ENCODE assay signal across 8 cellular contexts in genomic region chr17:1179635-1180433, GRCh38. TPM values are rescaled to one million over a fixed set of nuclear protein-coding genes. Genes with fewer than 3 reads are reported as not detected.
DNase-seq lines count a peak whose midpoint lies in the region; ATAC-seq and TF ChIP-seq lines count a peak whose summit lies in the region.

ABR (minus strand) TSS chr17:1179981; CDS start chr17:1179727, 254 bp downstream.

- H3K9me3 ChIP-seq in ectodermal cell (ENCODE audit: control insufficient read depth, low read length), result no peaks in the 10 kb centered on the region

- no peak within 1 kb of the TSS for H2AK5ac ChIP-seq in mesendoderm (ENCODE audit: low read length)

- H4K8ac ChIP-seq in mesendoderm (ENCODE audit: low read depth, low read length), result no peak within 1 kb of the TSS

- CTCF ChIA-PET in activated CD4-positive, alpha-beta T cell treated with anti-CD3 and anti-CD28 coated beads, Interleukin-2, amount 10 ng/mL, durations not matched to agents 7 days and 5 days (lab: Charles Lee), result no interaction called here

- no peak within 1 kb of the TSS for H3K27ac ChIP-seq in ectodermal cell (ENCODE audit: insufficient read depth, low read depth, low read length, poor library complexity, severe bottlenecking)
- H3K27ac ChIP-seq in mesendoderm (ENCODE audit: low read depth, low read length), result no peak within 1 kb of the TSS

- H3K79me2 ChIP-seq in mesendoderm (ENCODE audit: control insufficient read depth, insufficient read depth, low read length), result no peaks in the 10 kb centered on the region

- no peak within 1 kb of the TSS for H4K5ac ChIP-seq in mesendoderm (ENCODE audit: low read length)

- H3K4me1 ChIP-seq in ectodermal cell (ENCODE audit: control insufficient read depth, insufficient read depth, low read length) (peaks cover 26% of the 10 kb centered on the region), mesendoderm (ENCODE audit: control insufficient read depth, low read depth, low read length) (no peaks in the 10 kb centered on the region)

- peak; percentile 23 for DNase-seq in ACHN
- DNase-seq in HFF-Myc (ENCODE audit: extremely low read depth, low read depth), result no peak
- peak; percentile 62 for DNase-seq in activated CD4-positive, alpha-beta T cell treated with anti-CD3 and anti-CD28 coated beads, Interleukin-2, amount 10 ng/mL, durations not matched to agents 7 days and 5 days
- no peak for DNase-seq in mesendoderm
- peak; percentile 33 to 60 for DNase-seq in stimulated activated CD8-positive, alpha-beta memory T cell treated with anti-CD3 and anti-CD28 coated beads, Interleukin-7, amount 100 ng/mL, for 4 hours (ENCODE audit: low read depth in 2 of 2)
- no peak for DNase-seq in NCI-H2029 (lab: John Stamatoyannopoulos, UW)

- POLR2A ChIA-PET in activated CD4-positive, alpha-beta T cell treated with anti-CD3 and anti-CD28 coated beads, Interleukin-2, amount 10 ng/mL, durations not matched to agents 7 days and 5 days (lab: Charles Lee), result no interaction called here

- H3K27ac Mint-ChIP-seq in activated CD4-positive, alpha-beta T cell treated with anti-CD3 and anti-CD28 coated beads, Interleukin-2, amount 10 ng/mL, durations not matched to agents 7 days and 5 days, result no peak within 1 kb of the TSS

- H3K4ac ChIP-seq in mesendoderm (ENCODE audit: low read depth, low read length), result no peak within 1 kb of the TSS

- WGBS in ectodermal cell, 2 experiments, result 1% methylated on average over 86 to 98 of the region's 100 CpGs
- WGBS in mesendoderm (ENCODE audit: extremely low coverage, insufficient coverage, low lambda C conversion rate), result no CpG with 5 or more reads among the region's 100 CpGs

- no peak within 1 kb of the TSS for H2BK120ac ChIP-seq in mesendoderm (ENCODE audit: low read depth, low read length)

- H3K18ac ChIP-seq in mesendoderm (ENCODE audit: low read length), result peak within 1 kb of the TSS; percentile 76

- no peaks in the 10 kb centered on the region for H3K9me3 Mint-ChIP-seq in activated CD4-positive, alpha-beta T cell treated with anti-CD3 and anti-CD28 coated beads, Interleukin-2, amount 10 ng/mL, durations not matched to agents 7 days and 5 days

- peak within 1 kb of the TSS; percentile 46 for H3K4me2 ChIP-seq in mesendoderm (ENCODE audit: low read length)

- H3K9ac ChIP-seq in mesendoderm (ENCODE audit: low read length), result peak within 1 kb of the TSS; percentile 72

- H2BK15ac ChIP-seq in mesendoderm (replicated peaks; ENCODE audit: low read depth), result no peak within 1 kb of the TSS

- no peaks in the 10 kb centered on the region for H3K36me3 Mint-ChIP-seq in activated CD4-positive, alpha-beta T cell treated with anti-CD3 and anti-CD28 coated beads, Interleukin-2, amount 10 ng/mL, durations not matched to agents 7 days and 5 days (ENCODE audit: low read depth)

- ATAC-seq in GM21423 (IDR thresholded peaks at IDR 0.05; ENCODE audit: unreplicated experiment), result no peak

- H3K27me3 ChIP-seq in ectodermal cell (ENCODE audit: control insufficient read depth, insufficient read depth, low read length, poor library complexity, severe bottlenecking) (peaks cover 43% of the 10 kb centered on the region), mesendoderm (ENCODE audit: insufficient read depth, low read length, poor library complexity) (peaks cover 1% of the 10 kb centered on the region)

- H3K79me1 ChIP-seq in mesendoderm (ENCODE audit: low read length), result no peaks in the 10 kb centered on the region

- no peak within 1 kb of the TSS for H2BK5ac ChIP-seq in mesendoderm (ENCODE audit: low read length)

- peaks cover 31% of the 10 kb centered on the region for H3K27me3 Mint-ChIP-seq in activated CD4-positive, alpha-beta T cell treated with anti-CD3 and anti-CD28 coated beads, Interleukin-2, amount 10 ng/mL, durations not matched to agents 7 days and 5 days

- in situ Hi-C loops in ACHN (cut with HindIII; ENCODE audit: low pct_ligation_motif_present, low pct_unique_long_range_greater_than_20kb, low sequenced_read_pairs), result no loop called here

- peaks cover 10% of the 10 kb centered on the region for H3K4me1 Mint-ChIP-seq in activated CD4-positive, alpha-beta T cell treated with anti-CD3 and anti-CD28 coated beads, Interleukin-2, amount 10 ng/mL, durations not matched to agents 7 days and 5 days

- H3K36me3 ChIP-seq in ectodermal cell (ENCODE audit: control insufficient read depth, insufficient read depth, low read length) (no peaks in the 10 kb centered on the region), mesendoderm (ENCODE audit: control insufficient read depth, insufficient read depth, low read length) (no peaks in the 10 kb centered on the region)

- TF ChIP-seq CTCF in HFF-Myc (IDR thresholded peaks at IDR 0.05; ENCODE audit: low read depth, low read length, missing control alignments), result no peak

- H3K23ac ChIP-seq in mesendoderm (ENCODE audit: low read length), result peak within 1 kb of the TSS; percentile 24

- H3K4me3 Mint-ChIP-seq in activated CD4-positive, alpha-beta T cell treated with anti-CD3 and anti-CD28 coated beads, Interleukin-2, amount 10 ng/mL, durations not matched to agents 7 days and 5 days, result peak within 1 kb of the TSS; percentile 66

- H3K4me3 ChIP-seq in HFF-Myc (replicated peaks; ENCODE audit: low read depth, low read length), result peak within 1 kb of the TSS; percentile 71
- H3K4me3 ChIP-seq in ectodermal cell (ENCODE audit: insufficient read depth, low read depth, low read length), result peak within 1 kb of the TSS; percentile 78
- H3K4me3 ChIP-seq in mesendoderm (ENCODE audit: low read length), result peak within 1 kb of the TSS; percentile 45

- H3K56ac ChIP-seq in mesendoderm (ENCODE audit: low read length), result peak within 1 kb of the TSS; percentile 70

RNA-seq across cellular contexts. Expression of gene ABR, which starts in this region (rescaled TPM):
- 100 to 1,000 TPM; 145 to 163 TPM for total RNA-seq in activated CD4-positive, alpha-beta T cell treated with anti-CD3 and anti-CD28 coated beads, Interleukin-2, amount 10 ng/mL, durations not matched to agents 7 days and 5 days
- polyA plus RNA-seq in ectodermal cell (2013, experiment 1 of 4), result 67.0 TPM
- polyA plus RNA-seq in ectodermal cell (2013, experiment 2 of 4), result 76.2 TPM
- 44.7 TPM for polyA plus RNA-seq in ectodermal cell (2013, experiment 3 of 4)
- 51.7 TPM for polyA plus RNA-seq in ectodermal cell (2013, experiment 4 of 4)
- polyA plus RNA-seq in mesendoderm (2013, experiment 1 of 2), result 11.5 TPM
- polyA plus RNA-seq in mesendoderm (2013, experiment 2 of 2), result 12.0 TPM

Comparison
In these comparisons a context has a peak if more than half of its experiments do, and no peak if none do; other contexts are left out.
1. DNase-seq: peak in ACHN (single experiment), activated CD4-positive, alpha-beta T cell treated with anti-CD3 and anti-CD28 coated beads, Interleukin-2, amount 10 ng/mL, durations not matched to agents 7 days and 5 days (single experiment) and stimulated activated CD8-positive, alpha-beta memory T cell treated with anti-CD3 and anti-CD28 coated beads, Interleukin-7, amount 100 ng/mL, for 4 hours (2 of 2); none in HFF-Myc (single experiment), mesendoderm (single experiment) and NCI-H2029 (single experiment).
2. Peak in every context shown above with its lines, with median percentiles within 50 percentile points of each other: H3K4me3 ChIP-seq.